ENCODE assay signal across 11 cellular contexts in the genomic region with DNA sequence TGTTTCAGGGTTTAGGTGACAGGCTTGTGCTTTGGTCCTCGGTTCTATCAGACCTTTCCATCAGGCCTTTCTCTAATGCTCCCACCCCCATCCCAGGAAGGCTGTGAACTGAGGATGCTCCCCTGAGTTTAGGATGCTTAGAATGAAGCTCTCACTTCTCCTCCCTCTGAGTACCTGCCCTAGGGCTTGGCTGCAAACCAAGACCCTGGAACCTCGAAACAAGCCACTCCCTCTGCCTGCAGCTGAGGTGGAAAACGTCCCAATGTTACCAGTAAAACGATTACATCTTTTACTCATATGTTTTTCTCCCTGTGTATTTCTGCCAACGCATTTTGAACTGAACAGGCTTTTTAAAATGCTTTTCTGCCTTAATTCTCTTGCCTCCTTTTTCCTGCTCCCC.
"Had no signal": no experiment of that assay in that cellular context is flagged by ENCODE, and none has a peak within 500 bp of the region (broad histone marks: within the 10 kb centered on the region; RNA-seq: fewer than 3 reads in every experiment).

No MANE protein-coding gene starts in this region.

- H3K27ac ChIP-seq: coronary artery, pancreas, tibial nerve had no signal

- H3K36me3 ChIP-seq: pancreas, tibial nerve had no signal

- H3K4me3 ChIP-seq: coronary artery, pancreas, tibial nerve had no signal

- H3K4me1 ChIP-seq: pancreas, tibial nerve had no signal

- H3K9me3 ChIP-seq: pancreas, tibial nerve had no signal

- ATAC-seq: activated T-helper 17 cell treated with anti-CD3 and anti-CD28 coated beads, Interleukin-2, amount 50 U/mL, for 72 hours; pancreas; WTC11 had no signal

- DNase-seq: activated CD4-positive, alpha-beta T cell treated with anti-CD3 and anti-CD28 coated beads, Interleukin-2, amount 50 U/mL, for 1 hour; activated naive CD4-positive, alpha-beta T cell treated with anti-CD3 and anti-CD28 coated beads for 36 hours; activated T-cell treated with anti-CD3 and anti-CD28 coated beads for 4 hours; central memory CD4-positive, alpha-beta T cell; effector CD8-positive, alpha-beta T cell; hippocampal formation; pancreas had no signal

- H3K27me3 ChIP-seq: pancreas, tibial nerve had no signal
